Comparison of ENCODE assay signal across 14 cellular contexts in genomic region chr11:78795862-78796261, GRCh38.
DNase-seq lines count a peak whose midpoint lies in the region; ATAC-seq and TF ChIP-seq lines count a peak whose summit lies in the region.
"Had no signal": no experiment of that assay in that cellular context is flagged by ENCODE, and none has a peak within 500 bp of the region (broad histone marks: within the 10 kb centered on the region; RNA-seq: fewer than 3 reads in every experiment).

No MANE protein-coding gene starts in this region.

- no peaks in the 10 kb centered on the region for H3K36me3 Mint-ChIP-seq in immature natural killer cell
- H3K36me3 Mint-ChIP-seq: activated naive CD8-positive, alpha-beta T cell treated with anti-CD3 and anti-CD28 coated beads, Interleukin-2, amount 10 ng/mL, durations not matched to agents 7 days and 5 days had no signal

- H3K9me3 ChIP-seq in left lung (no peaks in the 10 kb centered on the region), aorta (ENCODE audit: control insufficient read depth, low read length) (no peaks in the 10 kb centered on the region), right lobe of liver (no peaks in the 10 kb centered on the region)

- H3K27ac Mint-ChIP-seq in immature natural killer cell = no peak overlapping the region
- H3K27ac Mint-ChIP-seq: activated CD4-positive, alpha-beta memory T cell treated with anti-CD3 and anti-CD28 coated beads, Interleukin-2, amount 10 ng/mL, durations not matched to agents 7 days and 5 days; activated naive CD8-positive, alpha-beta T cell treated with anti-CD3 and anti-CD28 coated beads, Interleukin-2, amount 10 ng/mL, durations not matched to agents 7 days and 5 days; activated T-cell treated with anti-CD3 and anti-CD28 coated beads, Interleukin-2, amount 50 U/mL, for 72 hours had no signal

- H3K9me3 Mint-ChIP-seq in immature natural killer cell = peaks cover 0 to 1% (median 0%) of the 10 kb centered on the region in 6 donors
- H3K9me3 Mint-ChIP-seq: activated CD4-positive, alpha-beta memory T cell treated with anti-CD3 and anti-CD28 coated beads, Interleukin-2, amount 10 ng/mL, durations not matched to agents 7 days and 5 days; activated naive CD8-positive, alpha-beta T cell treated with anti-CD3 and anti-CD28 coated beads, Interleukin-2, amount 10 ng/mL, durations not matched to agents 7 days and 5 days; activated T-cell treated with anti-CD3 and anti-CD28 coated beads, Interleukin-2, amount 50 U/mL, for 72 hours had no signal

- WGBS in aorta, 2 donors = 81 to 86% methylated on average over 5 of the region's 5 CpGs
- WGBS in right lobe of liver (ENCODE audit: insufficient coverage, low coverage, low lambda C conversion rate, missing lambda C conversion rate) = 27% methylated on average over 5 of the region's 5 CpGs

- ATAC-seq in left lung (peak; percentile 71), aorta (ENCODE audit: low FRiP score) (no peak), right lobe of liver (no peak)
- ATAC-seq: activated T-cell treated with anti-CD3 and anti-CD28 coated beads, Interleukin-2, amount 50 U/mL, for 72 hours had no signal

- TF ChIP-seq CTCF in left lung (IDR thresholded peaks at IDR 0.05) (no peak), right lobe of liver (IDR thresholded peaks at IDR 0.05) (no peak)

- H3K36me3 ChIP-seq in left lung (no peaks in the 10 kb centered on the region), aorta (ENCODE audit: control insufficient read depth in 1 of 2, insufficient read depth in 2 of 2, low read length in 1 of 2) (no peaks in the 10 kb centered on the region), right lobe of liver (no peaks in the 10 kb centered on the region)

- no peak for TF ChIP-seq POLR2A in right lobe of liver (IDR thresholded peaks at IDR 0.05)

- H3K27me3 ChIP-seq in left lung (no peaks in the 10 kb centered on the region), aorta (ENCODE audit: control insufficient read depth in 1 of 2, insufficient read depth in 2 of 2, low read length in 1 of 2) (no peaks in the 10 kb centered on the region), right lobe of liver (no peaks in the 10 kb centered on the region)

- H3K27ac ChIP-seq in left lung (peak overlapping the region; percentile 20 to 28), aorta (ENCODE audit: low read depth in 1 of 2, low read length in 2 of 2) (no peak overlapping the region), right lobe of liver (no peak overlapping the region)

- H3K4me3 Mint-ChIP-seq in immature natural killer cell = no peak overlapping the region
- H3K4me3 Mint-ChIP-seq: activated CD4-positive, alpha-beta memory T cell treated with anti-CD3 and anti-CD28 coated beads, Interleukin-2, amount 10 ng/mL, durations not matched to agents 7 days and 5 days; activated naive CD8-positive, alpha-beta T cell treated with anti-CD3 and anti-CD28 coated beads, Interleukin-2, amount 10 ng/mL, durations not matched to agents 7 days and 5 days; activated T-cell treated with anti-CD3 and anti-CD28 coated beads, Interleukin-2, amount 50 U/mL, for 72 hours had no signal

- H3K4me1 Mint-ChIP-seq in immature natural killer cell = no peaks in the 10 kb centered on the region
- H3K4me1 Mint-ChIP-seq: activated CD4-positive, alpha-beta memory T cell treated with anti-CD3 and anti-CD28 coated beads, Interleukin-2, amount 10 ng/mL, durations not matched to agents 7 days and 5 days; activated naive CD8-positive, alpha-beta T cell treated with anti-CD3 and anti-CD28 coated beads, Interleukin-2, amount 10 ng/mL, durations not matched to agents 7 days and 5 days had no signal

- H3K27me3 Mint-ChIP-seq in immature natural killer cell (ENCODE audit: low read depth in 3 of 3) = peaks cover 1 to 9% (median 4%) of the 10 kb centered on the region in 3 donors
- H3K27me3 Mint-ChIP-seq: activated CD4-positive, alpha-beta memory T cell treated with anti-CD3 and anti-CD28 coated beads, Interleukin-2, amount 10 ng/mL, durations not matched to agents 7 days and 5 days had no signal

- DNase-seq in DMS79 (lab: John Stamatoyannopoulos, UW) (peak; percentile 96), NCI-H2029 (lab: John Stamatoyannopoulos, UW) (peak; percentile 66), SKM-1 (lab: John Stamatoyannopoulos, UW; ENCODE audit: unreplicated experiment) (peak; percentile 60), left lung (peak in 1 of 2 donors; percentile 53), LoVo (ENCODE audit: low spot score) (no peak), aorta (no peak), right lobe of liver (no peak), immature natural killer cell (no peak)
- DNase-seq: activated CD4-positive, alpha-beta memory T cell treated with anti-CD3 and anti-CD28 coated beads, Interleukin-2, amount 10 ng/mL, durations not matched to agents 7 days and 5 days; activated naive CD8-positive, alpha-beta T cell treated with anti-CD3 and anti-CD28 coated beads, Interleukin-2, amount 10 ng/mL, durations not matched to agents 7 days and 5 days; activated T-cell treated with anti-CD3 and anti-CD28 coated beads, Interleukin-2, amount 50 U/mL, for 72 hours; caudate nucleus; NCI-H2227 treated with DMSO at 0.1 percent for 48 hours; small intestine had no signal

- H3K4me1 ChIP-seq in left lung (peaks cover 3 to 29% of the 10 kb centered on the region in 2 donors), aorta (ENCODE audit: control insufficient read depth in 1 of 2, insufficient read depth in 2 of 2, low read length in 2 of 2) (no peaks in the 10 kb centered on the region), right lobe of liver (no peaks in the 10 kb centered on the region)

- H3K4me3 ChIP-seq in left lung (no peak overlapping the region), aorta (ENCODE audit: low read length in 2 of 2) (no peak overlapping the region), right lobe of liver (no peak overlapping the region)

- intact Hi-C loops in left lung (cut with DNase I) (no loop called here), aorta (cut with DNase I) (loop anchor here in 1 of 2 donors (10.0 kb wide), 1 partner anchor 151 kb away; no protein-coding TSS in a partner anchor), right lobe of liver (cut with DNase I) (no loop called here)

Comparison
In these comparisons a context has a peak if more than half of its experiments do, and no peak if none do; other contexts are left out.
1. DNase-seq: peak in DMS79 (single experiment), NCI-H2029 (single experiment) and SKM-1 (single experiment); none in LoVo (single experiment), aorta (0 of 2), right lobe of liver (0 of 3) and immature natural killer cell (0 of 3).
2. H3K27ac ChIP-seq: peak in left lung (2 of 2); none in aorta (0 of 2) and right lobe of liver (0 of 3).